In genomic region chr10:79185796-79186374, GRCh38 we compare ENCODE assay signal across 1 cellular context.
TF ChIP-seq lines count a peak whose summit lies in the region.

No MANE protein-coding gene starts in this region.

TF ChIP-seq in H1, 55 proteins besides CTCF, POLR2A, EP300 and RAD21 (continued from another document):
- TF ChIP-seq HDAC6 (IDR thresholded peaks at IDR 0.05; ENCODE audit: low read depth, low read length) (no peak), TEAD4 (IDR thresholded peaks at IDR 0.05; ENCODE audit: low read depth, low read length) (no peak), SUZ12 (IDR thresholded peaks at IDR 0.05; ENCODE audit: low read length) (no peak)
